ENCODE assay signal across 13 cellular contexts in the genomic region with DNA sequence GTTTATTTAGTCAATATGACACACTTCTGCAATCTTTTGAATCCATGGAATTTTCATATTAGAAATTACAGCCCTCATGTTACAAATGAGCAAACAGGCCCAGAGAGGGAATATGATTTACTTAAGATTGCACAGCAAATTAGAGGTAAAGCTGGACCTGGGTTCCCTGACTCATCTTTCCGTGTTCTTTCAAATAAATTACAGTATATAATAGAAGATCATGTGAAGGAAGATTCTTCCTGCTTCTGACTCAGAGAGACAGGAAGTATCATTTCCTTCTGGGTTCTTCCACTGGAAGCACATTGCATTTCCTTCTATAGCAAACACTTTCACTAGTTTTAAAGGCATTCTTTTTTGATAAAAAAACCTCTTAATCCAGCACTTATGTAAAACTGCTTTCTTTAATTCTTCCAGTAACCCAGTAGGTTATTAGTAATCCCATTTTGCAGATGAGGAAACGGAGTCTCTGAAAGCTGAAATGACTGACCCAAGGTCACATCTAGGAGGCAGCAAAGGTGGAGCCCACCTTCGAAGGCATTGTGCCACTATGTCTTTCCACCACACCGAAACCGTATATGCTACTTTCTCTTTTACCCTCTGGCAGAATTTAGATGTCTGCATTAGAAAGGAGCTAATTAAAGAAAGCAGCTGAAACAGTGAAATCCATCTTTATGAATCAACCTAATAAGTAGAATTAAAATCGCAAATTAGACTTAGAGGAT.
DNase-seq lines count a peak whose midpoint lies in the region; ATAC-seq and TF ChIP-seq lines count a peak whose summit lies in the region.
"Had no signal": no experiment of that assay in that cellular context is flagged by ENCODE, and none has a peak within 500 bp of the region (broad histone marks: within the 10 kb centered on the region; RNA-seq: fewer than 3 reads in every experiment).

No MANE protein-coding gene starts in this region.

- no peak for TF ChIP-seq POLR2A in suprapubic skin (IDR thresholded peaks at IDR 0.05)

- H3K36me3 ChIP-seq in suprapubic skin = no peaks in the 10 kb centered on the region

- ATAC-seq in HG02852 (IDR thresholded peaks at IDR 0.05; ENCODE audit: unreplicated experiment) (no peak), HG03342 (IDR thresholded peaks at IDR 0.05; ENCODE audit: unreplicated experiment) (no peak)

- WGBS in suprapubic skin = 46% methylated on average over 6 of the region's 6 CpGs

- DNase-seq in NOMO-1 treated with DMSO at 0.1 percent for 48 hours (lab: John Stamatoyannopoulos, UW; ENCODE audit: unreplicated experiment) (peak; percentile 14), NOMO-1 treated with dmso at 0.1 percent for 144 hours (lab: John Stamatoyannopoulos, UW; ENCODE audit: unreplicated experiment) (no peak), fibroblast of villous mesenchyme (ENCODE audit: low read depth) (peak; percentile 53), suprapubic skin (ENCODE audit: low spot score in 2 of 2) (no peak), occipital lobe (lab: John Stamatoyannopoulos, UW) (no peak)
- DNase-seq: 8988T; activated CD4-positive, alpha-beta T cell treated with anti-CD3 and anti-CD28 coated beads, Interleukin-2, amount 10 ng/mL, durations not matched to agents 24 days and 14 days; activated naive CD4-positive, alpha-beta T cell; DMS153; NCI-H748 treated with DMSO at 0.1 percent for 48 hours had no signal

- no peaks in the 10 kb centered on the region for H3K27me3 ChIP-seq in suprapubic skin

- TF ChIP-seq EP300 in suprapubic skin (IDR thresholded peaks at IDR 0.05) = no peak

- H3K4me3 ChIP-seq in WI38 (ENCODE audit: low read depth, low read length) (peak overlapping the region; percentile 29), fibroblast of villous mesenchyme (ENCODE audit: low read depth, low read length) (no peak overlapping the region), suprapubic skin (no peak overlapping the region)

- H3K9me3 ChIP-seq in suprapubic skin = no peaks in the 10 kb centered on the region

- H3K4me1 ChIP-seq in suprapubic skin = peaks cover 53% of the 10 kb centered on the region

- TF ChIP-seq CTCF in WI38 (IDR thresholded peaks at IDR 0.05; ENCODE audit: low read depth, low read length) (no peak), fibroblast of villous mesenchyme (IDR thresholded peaks at IDR 0.05; ENCODE audit: insufficient read depth, low read depth, low read length) (no peak), suprapubic skin (IDR thresholded peaks at IDR 0.05) (no peak)

- H3K27ac ChIP-seq in suprapubic skin = peak overlapping the region; percentile 14

Comparison
In these comparisons a context has a peak if more than half of its experiments do, and no peak if none do; other contexts are left out.
1. DNase-seq: peak in NOMO-1 treated with DMSO at 0.1 percent for 48 hours (single experiment) and fibroblast of villous mesenchyme (single experiment); none in NOMO-1 treated with dmso at 0.1 percent for 144 hours (single experiment), suprapubic skin (0 of 2) and occipital lobe (single experiment).